ENCODE assay signal across 9 cellular contexts in genomic region chrX:75522565-75523411, GRCh38.
DNase-seq lines count a peak whose midpoint lies in the region; ATAC-seq and TF ChIP-seq lines count a peak whose summit lies in the region.
"Had no signal": no experiment of that assay in that cellular context is flagged by ENCODE, and none has a peak within 500 bp of the region (broad histone marks: within the 10 kb centered on the region; RNA-seq: fewer than 3 reads in every experiment).

A gene with protein sequence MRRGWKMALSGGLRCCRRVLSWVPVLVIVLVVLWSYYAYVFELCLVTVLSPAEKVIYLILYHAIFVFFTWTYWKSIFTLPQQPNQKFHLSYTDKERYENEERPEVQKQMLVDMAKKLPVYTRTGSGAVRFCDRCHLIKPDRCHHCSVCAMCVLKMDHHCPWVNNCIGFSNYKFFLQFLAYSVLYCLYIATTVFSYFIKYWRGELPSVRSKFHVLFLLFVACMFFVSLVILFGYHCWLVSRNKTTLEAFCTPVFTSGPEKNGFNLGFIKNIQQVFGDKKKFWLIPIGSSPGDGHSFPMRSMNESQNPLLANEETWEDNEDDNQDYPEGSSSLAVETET (minus strand): TSS chrX:75523037. CDS start chrX:75523024, 13 bp downstream.

- H3K27me3 ChIP-seq in rectal smooth muscle tissue (ENCODE audit: control insufficient read depth, insufficient read depth, low read length): no peaks in the 10 kb centered on the region
- H3K27me3 ChIP-seq: SJSA1 had no signal

- ATAC-seq in HG03442 (IDR thresholded peaks at IDR 0.05; ENCODE audit: unreplicated experiment) (peak; percentile 43), SK-N-SH treated with all-trans-retinoic acid at 6 μM for 48 hours (peak; percentile 75), HG03469 (IDR thresholded peaks at IDR 0.05; ENCODE audit: unreplicated experiment) (no peak), HG02840 (IDR thresholded peaks at IDR 0.05; ENCODE audit: low FRiP score, unreplicated experiment) (no peak), GM19467 (IDR thresholded peaks at IDR 0.05; ENCODE audit: unreplicated experiment) (no peak)

- DNase-seq in anterior cingulate cortex (lab: John Stamatoyannopoulos, UW): peak in 57 of 58 donors; percentile 2 to 74 (median 33)
- peak; percentile 25 to 33 for DNase-seq in hippocampal formation (lab: John Stamatoyannopoulos, UW)

- H3K27ac ChIP-seq in rectal smooth muscle tissue (ENCODE audit: low read depth, low read length): peak within 1 kb of the TSS; percentile 67
- H3K27ac ChIP-seq: SJSA1 had no signal

- H3K4me1 ChIP-seq in rectal smooth muscle tissue (ENCODE audit: control insufficient read depth, insufficient read depth, low read length): peaks cover 2% of the 10 kb centered on the region
- H3K4me1 ChIP-seq: SJSA1 had no signal

- no peaks in the 10 kb centered on the region for H3K36me3 ChIP-seq in rectal smooth muscle tissue (ENCODE audit: control insufficient read depth, insufficient read depth, low read length)
- H3K36me3 ChIP-seq: SJSA1 had no signal

- H3K9ac ChIP-seq in rectal smooth muscle tissue (ENCODE audit: low read length): no peak within 1 kb of the TSS

- H3K4me3 ChIP-seq in rectal smooth muscle tissue (ENCODE audit: low read length): peak within 1 kb of the TSS; percentile 66
- H3K4me3 ChIP-seq: SJSA1 had no signal

TF ChIP-seq in SK-N-SH treated with all-trans-retinoic acid at 6 μM for 48 hours, 23 proteins besides CTCF, POLR2A, EP300 and RAD21:
- TF ChIP-seq ZC3H10 (CRISPR knock-in tag; IDR thresholded peaks at IDR 0.05) (no peak), BACH2 (CRISPR knock-in tag; IDR thresholded peaks at IDR 0.05; ENCODE audit: borderline replicate concordance) (no peak), TCF4 (CRISPR knock-in tag; IDR thresholded peaks at IDR 0.05; ENCODE audit: borderline replicate concordance) (no peak), ZFP30 (CRISPR knock-in tag; IDR thresholded peaks at IDR 0.05) (no peak), ZNF565 (CRISPR knock-in tag; conservative IDR thresholded peaks at IDR 0.05; ENCODE audit: low read depth) (no peak), RARB (CRISPR knock-in tag; IDR thresholded peaks at IDR 0.05) (no peak), SNAI2 (CRISPR knock-in tag; IDR thresholded peaks at IDR 0.05) (no peak), ISL1 (CRISPR knock-in tag; IDR thresholded peaks at IDR 0.05) (no peak), OSR1 (CRISPR knock-in tag; IDR thresholded peaks at IDR 0.05) (no peak), ESRRG (CRISPR knock-in tag; IDR thresholded peaks at IDR 0.05) (no peak), CSDC2 (CRISPR knock-in tag; IDR thresholded peaks at IDR 0.05) (no peak), TOX (CRISPR knock-in tag; IDR thresholded peaks at IDR 0.05; ENCODE audit: borderline replicate concordance) (no peak), ZFP3 (CRISPR knock-in tag; IDR thresholded peaks at IDR 0.05) (no peak), ARNTL (CRISPR knock-in tag; IDR thresholded peaks at IDR 0.05; ENCODE audit: borderline replicate concordance, low read depth) (no peak)
- TF ChIP-seq, protein P1, sequence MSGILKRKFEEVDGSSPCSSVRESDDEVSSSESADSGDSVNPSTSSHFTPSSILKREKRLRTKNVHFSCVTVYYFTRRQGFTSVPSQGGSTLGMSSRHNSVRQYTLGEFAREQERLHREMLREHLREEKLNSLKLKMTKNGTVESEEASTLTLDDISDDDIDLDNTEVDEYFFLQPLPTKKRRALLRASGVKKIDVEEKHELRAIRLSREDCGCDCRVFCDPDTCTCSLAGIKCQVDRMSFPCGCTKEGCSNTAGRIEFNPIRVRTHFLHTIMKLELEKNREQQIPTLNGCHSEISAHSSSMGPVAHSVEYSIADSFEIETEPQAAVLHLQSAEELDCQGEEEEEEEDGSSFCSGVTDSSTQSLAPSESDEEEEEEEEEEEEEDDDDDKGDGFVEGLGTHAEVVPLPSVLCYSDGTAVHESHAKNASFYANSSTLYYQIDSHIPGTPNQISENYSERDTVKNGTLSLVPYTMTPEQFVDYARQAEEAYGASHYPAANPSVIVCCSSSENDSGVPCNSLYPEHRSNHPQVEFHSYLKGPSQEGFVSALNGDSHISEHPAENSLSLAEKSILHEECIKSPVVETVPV (CRISPR knock-in tag; IDR thresholded peaks at IDR 0.05): no peak
- TF ChIP-seq, protein P2, sequence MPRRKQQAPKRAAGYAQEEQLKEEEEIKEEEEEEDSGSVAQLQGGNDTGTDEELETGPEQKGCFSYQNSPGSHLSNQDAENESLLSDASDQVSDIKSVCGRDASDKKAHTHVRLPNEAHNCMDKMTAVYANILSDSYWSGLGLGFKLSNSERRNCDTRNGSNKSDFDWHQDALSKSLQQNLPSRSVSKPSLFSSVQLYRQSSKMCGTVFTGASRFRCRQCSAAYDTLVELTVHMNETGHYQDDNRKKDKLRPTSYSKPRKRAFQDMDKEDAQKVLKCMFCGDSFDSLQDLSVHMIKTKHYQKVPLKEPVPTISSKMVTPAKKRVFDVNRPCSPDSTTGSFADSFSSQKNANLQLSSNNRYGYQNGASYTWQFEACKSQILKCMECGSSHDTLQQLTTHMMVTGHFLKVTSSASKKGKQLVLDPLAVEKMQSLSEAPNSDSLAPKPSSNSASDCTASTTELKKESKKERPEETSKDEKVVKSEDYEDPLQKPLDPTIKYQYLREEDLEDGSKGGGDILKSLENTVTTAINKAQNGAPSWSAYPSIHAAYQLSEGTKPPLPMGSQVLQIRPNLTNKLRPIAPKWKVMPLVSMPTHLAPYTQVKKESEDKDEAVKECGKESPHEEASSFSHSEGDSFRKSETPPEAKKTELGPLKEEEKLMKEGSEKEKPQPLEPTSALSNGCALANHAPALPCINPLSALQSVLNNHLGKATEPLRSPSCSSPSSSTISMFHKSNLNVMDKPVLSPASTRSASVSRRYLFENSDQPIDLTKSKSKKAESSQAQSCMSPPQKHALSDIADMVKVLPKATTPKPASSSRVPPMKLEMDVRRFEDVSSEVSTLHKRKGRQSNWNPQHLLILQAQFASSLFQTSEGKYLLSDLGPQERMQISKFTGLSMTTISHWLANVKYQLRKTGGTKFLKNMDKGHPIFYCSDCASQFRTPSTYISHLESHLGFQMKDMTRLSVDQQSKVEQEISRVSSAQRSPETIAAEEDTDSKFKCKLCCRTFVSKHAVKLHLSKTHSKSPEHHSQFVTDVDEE (CRISPR knock-in tag; IDR thresholded peaks at IDR 0.05): no peak
- TF ChIP-seq, protein P3, sequence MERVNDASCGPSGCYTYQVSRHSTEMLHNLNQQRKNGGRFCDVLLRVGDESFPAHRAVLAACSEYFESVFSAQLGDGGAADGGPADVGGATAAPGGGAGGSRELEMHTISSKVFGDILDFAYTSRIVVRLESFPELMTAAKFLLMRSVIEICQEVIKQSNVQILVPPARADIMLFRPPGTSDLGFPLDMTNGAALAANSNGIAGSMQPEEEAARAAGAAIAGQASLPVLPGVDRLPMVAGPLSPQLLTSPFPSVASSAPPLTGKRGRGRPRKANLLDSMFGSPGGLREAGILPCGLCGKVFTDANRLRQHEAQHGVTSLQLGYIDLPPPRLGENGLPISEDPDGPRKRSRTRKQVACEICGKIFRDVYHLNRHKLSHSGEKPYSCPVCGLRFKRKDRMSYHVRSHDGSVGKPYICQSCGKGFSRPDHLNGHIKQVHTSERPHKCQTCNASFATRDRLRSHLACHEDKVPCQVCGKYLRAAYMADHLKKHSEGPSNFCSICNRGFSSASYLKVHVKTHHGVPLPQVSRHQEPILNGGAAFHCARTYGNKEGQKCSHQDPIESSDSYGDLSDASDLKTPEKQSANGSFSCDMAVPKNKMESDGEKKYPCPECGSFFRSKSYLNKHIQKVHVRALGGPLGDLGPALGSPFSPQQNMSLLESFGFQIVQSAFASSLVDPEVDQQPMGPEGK (CRISPR knock-in tag; IDR thresholded peaks at IDR 0.05; ENCODE audit: borderline replicate concordance): no peak
- TF ChIP-seq, protein P4, sequence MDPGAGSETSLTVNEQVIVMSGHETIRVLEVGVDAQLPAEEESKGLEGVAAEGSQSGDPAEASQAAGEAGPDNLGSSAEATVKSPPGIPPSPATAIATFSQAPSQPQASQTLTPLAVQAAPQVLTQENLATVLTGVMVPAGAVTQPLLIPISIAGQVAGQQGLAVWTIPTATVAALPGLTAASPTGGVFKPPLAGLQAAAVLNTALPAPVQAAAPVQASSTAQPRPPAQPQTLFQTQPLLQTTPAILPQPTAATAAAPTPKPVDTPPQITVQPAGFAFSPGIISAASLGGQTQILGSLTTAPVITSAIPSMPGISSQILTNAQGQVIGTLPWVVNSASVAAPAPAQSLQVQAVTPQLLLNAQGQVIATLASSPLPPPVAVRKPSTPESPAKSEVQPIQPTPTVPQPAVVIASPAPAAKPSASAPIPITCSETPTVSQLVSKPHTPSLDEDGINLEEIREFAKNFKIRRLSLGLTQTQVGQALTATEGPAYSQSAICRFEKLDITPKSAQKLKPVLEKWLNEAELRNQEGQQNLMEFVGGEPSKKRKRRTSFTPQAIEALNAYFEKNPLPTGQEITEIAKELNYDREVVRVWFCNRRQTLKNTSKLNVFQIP (CRISPR knock-in tag; IDR thresholded peaks at IDR 0.05; ENCODE audit: borderline replicate concordance, low read depth): no peak

Comparison
In these comparisons a context has a peak if more than half of its experiments do, and no peak if none do; other contexts are left out.
1. ATAC-seq: peak in HG03442 (single experiment) and SK-N-SH treated with all-trans-retinoic acid at 6 μM for 48 hours (single experiment); none in HG03469 (single experiment), HG02840 (single experiment) and GM19467 (single experiment).